ENCODE assay signal across 1 cellular context in genomic region chr7:25940086-25940906, GRCh38.
TF ChIP-seq lines count a peak whose summit lies in the region.

No MANE protein-coding gene starts in this region.

TF ChIP-seq in HEK293, 187 proteins besides CTCF, POLR2A, EP300 and RAD21 (continued from another document and continues in another):
- no peak for TF ChIP-seq HIC1 (tag by site-specific recombination; IDR thresholded peaks at IDR 0.05)
- no peak for TF ChIP-seq ZNF692 (tag by site-specific recombination; IDR thresholded peaks at IDR 0.05)
- TF ChIP-seq YY2 (tag by site-specific recombination; IDR thresholded peaks at IDR 0.05): no peak
- no peak for TF ChIP-seq ZSCAN30 (tag by site-specific recombination; IDR thresholded peaks at IDR 0.05)
- TF ChIP-seq PRDM1 (tag by site-specific recombination; IDR thresholded peaks at IDR 0.05): 0 out of 2 replicates have a peak, but pooled peaks have one; percentile 33
- TF ChIP-seq ZNF600 (tag by site-specific recombination; IDR thresholded peaks at IDR 0.05): peak; percentile 31; the same call in 1 of the 2 replicates
- no peak for TF ChIP-seq ZBTB48 (tag by site-specific recombination; IDR thresholded peaks at IDR 0.05)
- no peak for TF ChIP-seq ZNF426 (tag by site-specific recombination; IDR thresholded peaks at IDR 0.05)
- TF ChIP-seq ZEB2 (tag by site-specific recombination; IDR thresholded peaks at IDR 0.05): peak; percentile 50; the same call in 1 of the 2 replicates
- TF ChIP-seq ZNF645 (tag by site-specific recombination; IDR thresholded peaks at IDR 0.05): no peak
- TF ChIP-seq ZNF16 (tag by site-specific recombination; IDR thresholded peaks at IDR 0.05; ENCODE audit: low read depth): no peak
- TF ChIP-seq ZNF155 (tag by site-specific recombination; IDR thresholded peaks at IDR 0.05): no peak
- TF ChIP-seq ZNF48 (tag by site-specific recombination; IDR thresholded peaks at IDR 0.05): no peak
- no peak for TF ChIP-seq ZNF175 (tag by site-specific recombination; IDR thresholded peaks at IDR 0.05)
- TF ChIP-seq ZNF529 (tag by site-specific recombination; IDR thresholded peaks at IDR 0.05; ENCODE audit: insufficient replicate concordance): no peak
- no peak for TF ChIP-seq ZNF555 (tag by site-specific recombination; conservative IDR thresholded peaks at IDR 0.05)
- no peak for TF ChIP-seq KLF1 (tag by site-specific recombination; IDR thresholded peaks at IDR 0.05)
- peak; percentile 58; the same call in 1 of the 2 replicates for TF ChIP-seq FEZF1 (tag by site-specific recombination; IDR thresholded peaks at IDR 0.05)
- TF ChIP-seq ZNF354C (tag by site-specific recombination; IDR thresholded peaks at IDR 0.05; ENCODE audit: borderline replicate concordance, low read depth): no peak
- no peak for TF ChIP-seq ZNF654 (tag by site-specific recombination; IDR thresholded peaks at IDR 0.05; ENCODE audit: low read depth)
- TF ChIP-seq, protein P1, sequence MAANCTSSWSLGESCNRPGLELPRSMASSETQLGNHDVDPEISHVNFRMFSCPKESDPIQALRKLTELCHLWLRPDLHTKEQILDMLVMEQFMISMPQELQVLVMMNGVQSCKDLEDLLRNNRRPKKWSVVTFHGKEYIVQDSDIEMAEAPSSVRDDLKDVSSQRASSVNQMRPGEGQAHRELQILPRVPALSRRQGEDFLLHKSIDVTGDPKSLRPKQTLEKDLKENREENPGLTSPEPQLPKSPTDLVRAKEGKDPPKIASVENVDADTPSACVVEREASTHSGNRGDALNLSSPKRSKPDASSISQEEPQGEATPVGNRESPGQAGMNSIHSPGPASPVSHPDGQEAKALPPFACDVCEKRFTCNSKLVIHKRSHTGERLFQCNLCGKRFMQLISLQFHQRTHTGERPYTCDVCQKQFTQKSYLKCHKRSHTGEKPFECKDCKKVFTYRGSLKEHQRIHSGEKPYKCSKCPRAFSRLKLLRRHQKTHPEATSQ (tag by site-specific recombination; IDR thresholded peaks at IDR 0.05): no peak
- TF ChIP-seq TRIM28 (IDR thresholded peaks at IDR 0.05; ENCODE audit: borderline replicate concordance, low read length): peak; percentile 82
- TF ChIP-seq, protein P2, sequence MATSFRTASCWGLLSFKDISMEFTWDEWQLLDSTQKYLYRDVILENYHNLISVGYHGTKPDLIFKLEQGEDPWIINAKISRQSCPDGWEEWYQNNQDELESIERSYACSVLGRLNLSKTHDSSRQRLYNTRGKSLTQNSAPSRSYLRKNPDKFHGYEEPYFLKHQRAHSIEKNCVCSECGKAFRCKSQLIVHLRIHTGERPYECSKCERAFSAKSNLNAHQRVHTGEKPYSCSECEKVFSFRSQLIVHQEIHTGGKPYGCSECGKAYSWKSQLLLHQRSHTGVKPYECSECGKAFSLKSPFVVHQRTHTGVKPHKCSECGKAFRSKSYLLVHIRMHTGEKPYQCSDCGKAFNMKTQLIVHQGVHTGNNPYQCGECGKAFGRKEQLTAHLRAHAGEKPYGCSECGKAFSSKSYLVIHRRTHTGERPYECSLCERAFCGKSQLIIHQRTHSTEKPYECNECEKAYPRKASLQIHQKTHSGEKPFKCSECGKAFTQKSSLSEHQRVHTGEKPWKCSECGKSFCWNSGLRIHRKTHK (tag by site-specific recombination; IDR thresholded peaks at IDR 0.05): no peak
- TF ChIP-seq ZNF544 (tag by site-specific recombination; IDR thresholded peaks at IDR 0.05): no peak
- no peak for TF ChIP-seq MEIS1 (CRISPR knock-in tag; IDR thresholded peaks at IDR 0.05; ENCODE audit: borderline replicate concordance)
- no peak for TF ChIP-seq ZNF473 (tag by site-specific recombination; IDR thresholded peaks at IDR 0.05)
- no peak for TF ChIP-seq ZSCAN23 (tag by site-specific recombination; IDR thresholded peaks at IDR 0.05)
- no peak for TF ChIP-seq ZNF133 (tag by site-specific recombination; IDR thresholded peaks at IDR 0.05)
- no peak for TF ChIP-seq ZBTB20 (tag by site-specific recombination; IDR thresholded peaks at IDR 0.05)
- no peak for TF ChIP-seq MYNN (tag by site-specific recombination; IDR thresholded peaks at IDR 0.05; ENCODE audit: borderline replicate concordance)
- no peak for TF ChIP-seq ZNF626 (tag by site-specific recombination; IDR thresholded peaks at IDR 0.05)
- TF ChIP-seq, protein P3, sequence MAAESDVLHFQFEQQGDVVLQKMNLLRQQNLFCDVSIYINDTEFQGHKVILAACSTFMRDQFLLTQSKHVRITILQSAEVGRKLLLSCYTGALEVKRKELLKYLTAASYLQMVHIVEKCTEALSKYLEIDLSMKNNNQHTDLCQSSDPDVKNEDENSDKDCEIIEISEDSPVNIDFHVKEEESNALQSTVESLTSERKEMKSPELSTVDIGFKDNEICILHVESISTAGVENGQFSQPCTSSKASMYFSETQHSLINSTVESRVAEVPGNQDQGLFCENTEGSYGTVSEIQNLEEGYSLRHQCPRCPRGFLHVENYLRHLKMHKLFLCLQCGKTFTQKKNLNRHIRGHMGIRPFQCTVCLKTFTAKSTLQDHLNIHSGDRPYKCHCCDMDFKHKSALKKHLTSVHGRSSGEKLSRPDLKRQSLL (tag by site-specific recombination; IDR thresholded peaks at IDR 0.05): peak; percentile 57; the same call in 1 of the 2 replicates
- TF ChIP-seq ZFP69B (tag by site-specific recombination; IDR thresholded peaks at IDR 0.05): 0 out of 2 replicates have a peak, but pooled peaks have one; percentile 11
- TF ChIP-seq, protein P4, sequence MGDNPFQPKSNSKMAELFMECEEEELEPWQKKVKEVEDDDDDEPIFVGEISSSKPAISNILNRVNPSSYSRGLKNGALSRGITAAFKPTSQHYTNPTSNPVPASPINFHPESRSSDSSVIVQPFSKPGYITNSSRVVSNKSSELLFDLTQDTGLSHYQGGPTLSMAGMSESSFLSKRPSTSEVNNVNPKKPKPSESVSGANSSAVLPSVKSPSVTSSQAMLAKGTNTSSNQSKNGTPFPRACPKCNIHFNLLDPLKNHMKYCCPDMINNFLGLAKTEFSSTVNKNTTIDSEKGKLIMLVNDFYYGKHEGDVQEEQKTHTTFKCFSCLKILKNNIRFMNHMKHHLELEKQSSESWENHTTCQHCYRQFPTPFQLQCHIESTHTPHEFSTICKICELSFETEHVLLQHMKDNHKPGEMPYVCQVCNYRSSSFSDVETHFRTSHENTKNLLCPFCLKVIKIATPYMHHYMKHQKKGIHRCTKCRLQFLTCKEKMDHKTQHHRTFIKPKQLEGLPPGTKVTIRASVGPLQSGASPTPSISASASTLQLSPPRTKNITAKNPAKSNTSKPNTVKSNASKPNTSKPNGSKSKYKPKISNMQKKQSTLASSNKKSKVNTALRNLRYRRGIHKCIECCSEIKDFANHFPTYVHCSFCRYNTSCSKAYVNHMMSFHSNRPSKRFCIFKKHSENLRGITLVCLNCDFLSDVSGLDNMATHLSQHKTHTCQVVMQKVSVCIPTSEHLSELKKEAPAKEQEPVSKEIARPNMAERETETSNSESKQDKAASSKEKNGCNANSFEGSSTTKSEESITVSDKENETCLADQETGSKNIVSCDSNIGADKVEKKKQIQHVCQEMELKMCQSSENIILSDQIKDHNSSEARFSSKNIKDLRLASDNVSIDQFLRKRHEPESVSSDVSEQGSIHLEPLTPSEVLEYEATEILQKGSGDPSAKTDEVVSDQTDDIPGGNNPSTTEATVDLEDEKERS (tag by site-specific recombination; IDR thresholded peaks at IDR 0.05): no peak
- peak; percentile 61; the same call in 1 of the 2 replicates for TF ChIP-seq ZNF629 (tag by site-specific recombination; IDR thresholded peaks at IDR 0.05)
- no peak for TF ChIP-seq SCRT1 (tag by site-specific recombination; IDR thresholded peaks at IDR 0.05; ENCODE audit: borderline replicate concordance)
- no peak for TF ChIP-seq ZNF560 (tag by site-specific recombination; IDR thresholded peaks at IDR 0.05; ENCODE audit: borderline replicate concordance)
- peak; percentile 92 for TF ChIP-seq OSR2 (tag by site-specific recombination; IDR thresholded peaks at IDR 0.05)
- no peak for TF ChIP-seq ZNF302 (tag by site-specific recombination; IDR thresholded peaks at IDR 0.05; ENCODE audit: low read depth)
- TF ChIP-seq ZNF146 (tag by site-specific recombination; IDR thresholded peaks at IDR 0.05): no peak; the same call in 1 of the 2 replicates
- TF ChIP-seq HOXD13 (CRISPR knock-in tag; IDR thresholded peaks at IDR 0.05; ENCODE audit: borderline replicate concordance): no peak
- TF ChIP-seq ZNF202 (tag by site-specific recombination; IDR thresholded peaks at IDR 0.05; ENCODE audit: borderline replicate concordance): no peak
- peak; percentile 70 for TF ChIP-seq IKZF3 (tag by site-specific recombination; IDR thresholded peaks at IDR 0.05)
- TF ChIP-seq PRDM10 (tag by site-specific recombination; IDR thresholded peaks at IDR 0.05): peak; percentile 81
- TF ChIP-seq ZNF248 (tag by site-specific recombination; IDR thresholded peaks at IDR 0.05): no peak
- TF ChIP-seq, protein P5, sequence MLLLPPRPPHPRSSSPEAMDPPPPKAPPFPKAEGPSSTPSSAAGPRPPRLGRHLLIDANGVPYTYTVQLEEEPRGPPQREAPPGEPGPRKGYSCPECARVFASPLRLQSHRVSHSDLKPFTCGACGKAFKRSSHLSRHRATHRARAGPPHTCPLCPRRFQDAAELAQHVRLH (tag by site-specific recombination; IDR thresholded peaks at IDR 0.05): no peak
- no peak for TF ChIP-seq ZNF670 (tag by site-specific recombination; IDR thresholded peaks at IDR 0.05; ENCODE audit: low read depth)
- TF ChIP-seq GLI2 (tag by site-specific recombination; IDR thresholded peaks at IDR 0.05; ENCODE audit: borderline replicate concordance, low read depth): no peak
- TF ChIP-seq SETDB1 (IDR thresholded peaks at IDR 0.05; ENCODE audit: insufficient read length, low read length): no peak
- no peak for TF ChIP-seq ZNF777 (tag by site-specific recombination; IDR thresholded peaks at IDR 0.05; ENCODE audit: borderline replicate concordance)
